In genomic region chr4:87342872-87343271, GRCh38 we compare ENCODE assay signal across 26 cellular contexts. TPM values are rescaled to one million over a fixed set of nuclear protein-coding genes. Genes with fewer than 3 reads are reported as not detected.
DNase-seq lines count a peak whose midpoint lies in the region; ATAC-seq, FAIRE-seq and TF ChIP-seq lines count a peak whose summit lies in the region.
"Had no signal": no experiment of that assay in that cellular context is flagged by ENCODE, and none has a peak within 500 bp of the region (broad histone marks: within the 10 kb centered on the region; RNA-seq: fewer than 3 reads in every experiment).

No MANE protein-coding gene starts in this region.

- no peaks in the 10 kb centered on the region for H3K36me3 ChIP-seq in bronchial epithelial cell (ENCODE audit: control insufficient read depth, insufficient read depth, low read length)
- H3K36me3 ChIP-seq in psoas muscle (ENCODE audit: insufficient read depth in 1 of 2, low read depth in 1 of 2), result peaks cover 0 to 8% of the 10 kb centered on the region in 2 donors
- H3K36me3 ChIP-seq in uterus, result no peaks in the 10 kb centered on the region

- TF ChIP-seq POLR2A in uterus (IDR thresholded peaks at IDR 0.05), result no peak

- peak overlapping the region; percentile 37 for H3K27ac ChIP-seq in psoas muscle
- peak overlapping the region; percentile 61 to 91 for H3K27ac ChIP-seq in uterus
- H3K27ac ChIP-seq: SJSA1 had no signal

- H3K9me3 ChIP-seq in psoas muscle, result peaks cover 22% of the 10 kb centered on the region
- H3K9me3 ChIP-seq in uterus, result peaks cover 0 to 10% of the 10 kb centered on the region in 2 donors
- H3K9me3 ChIP-seq: HAP-1, SJSA1 had no signal

- H3K4me3 ChIP-seq in bronchial epithelial cell (ENCODE audit: low read depth, low read length) (no peak overlapping the region), psoas muscle (no peak overlapping the region), uterus (no peak overlapping the region)
- H3K4me3 ChIP-seq: HAP-1, SJSA1 had no signal

- intact Hi-C loops in psoas muscle (cut with DNase I), result no loop called here
- intact Hi-C loops in uterus (cut with DNase I; ENCODE audit: low total_unique reads), result no loop called here

- H3K27me3 ChIP-seq in bronchial epithelial cell (ENCODE audit: control insufficient read depth, insufficient read depth, low read length), result no peaks in the 10 kb centered on the region
- H3K27me3 ChIP-seq in psoas muscle (ENCODE audit: insufficient read depth in 3 of 3, low read length in 2 of 3), result no peaks in the 10 kb centered on the region
- no peaks in the 10 kb centered on the region for H3K27me3 ChIP-seq in uterus
- H3K27me3 ChIP-seq: SJSA1 had no signal

- in situ Hi-C loops in GM13977 (cut with MboI; ENCODE audit: low pct_unique_long_range_greater_than_20kb, low sequenced_read_pairs, unreplicated experiment), result no loop called here

- H3K4me1 ChIP-seq in psoas muscle, result no peaks in the 10 kb centered on the region
- no peaks in the 10 kb centered on the region for H3K4me1 ChIP-seq in uterus
- H3K4me1 ChIP-seq: SJSA1 had no signal

- DNase-seq in NCI-H510A treated with DMSO at 0.1 percent for 48 hours (lab: John Stamatoyannopoulos, UW) (peak; percentile 17), NCI-H510A (lab: John Stamatoyannopoulos, UW) (no peak), bronchial epithelial cell (ENCODE audit: low read depth) (no peak), psoas muscle (no peak), uterus (no peak), middle frontal gyrus (ENCODE audit: extremely low spot score, low spot score) (no peak), COLO829 (ENCODE audit: low spot score) (no peak), GM13977 (ENCODE audit: low spot score) (no peak)
- DNase-seq: DMS153, GOT3, HFFc6, Kasumi-1, NCI-H1694, NCI-H2029 treated with DMSO at 0.1 percent for 48 hours, NCI-H526, NCI-H82, Right ventricle myocardium superior, RPMI8226 had no signal

- no peak for ATAC-seq in psoas muscle
- ATAC-seq: HepG2 had no signal

- peak; percentile 7 for FAIRE-seq in bronchial epithelial cell (lab: Jason Lieb, UNC)
- FAIRE-seq: HepG2 had no signal

- TF ChIP-seq CTCF in bronchial epithelial cell (IDR thresholded peaks at IDR 0.05; ENCODE audit: insufficient read depth, low read length, severe bottlenecking) (no peak), psoas muscle (IDR thresholded peaks at IDR 0.05) (no peak), uterus (IDR thresholded peaks at IDR 0.05) (no peak), GM13977 (IDR thresholded peaks at IDR 0.05; ENCODE audit: extremely low read depth, insufficient read depth, missing control alignments) (no peak)

- 85 to 96% (median 90%) methylated on average over 3 of the region's 3 CpGs for WGBS in psoas muscle, 3 donors

RNA-seq across cellular contexts. Expression of gene HSD17B13, which starts 20.2 kb away (rescaled TPM):
- total RNA-seq in bronchial epithelial cell, result not detected in 2 replicates
- total RNA-seq in psoas muscle, result under 1 TPM in 2 of 4 donors, not detected in 2; 0.10 to 0.17 TPM
- under 1 TPM; 0.03 to 0.08 (median 0.03) TPM for polyA plus RNA-seq in psoas muscle
- total RNA-seq in uterus, result 1 to 10 TPM in 1 of 4 donors, under 1 TPM in 2, not detected in 1; 0.14 to 2.4 (median 0.26) TPM
- total RNA-seq: A172, Daoy, G401, HFFc6, HT1080, SJSA1 had no signal
- polyA plus RNA-seq: BJ had no signal

RNA-seq across cellular contexts. Expression of gene HSD17B11, which starts 48.1 kb away (rescaled TPM):
- total RNA-seq in bronchial epithelial cell (1.5 and 1.8 TPM in 2 replicates), psoas muscle (10 to 100 TPM in 1 of 4 donors, 1 to 10 TPM in 3; 5.1 to 10.5 (median 7.1) TPM), uterus (100 to 1,000 TPM in 2 of 4 donors, 10 to 100 TPM in 2; 62.0 to 142 (median 105) TPM)
- 10 to 100 TPM in 1 of 3 donors, 1 to 10 TPM in 2; 9.6 to 11.3 (median 9.6) TPM for polyA plus RNA-seq in psoas muscle

Comparison
In these comparisons a context has a peak if more than half of its experiments do, and no peak if none do; other contexts are left out.
1. RNA of gene HSD17B11, which starts 48.1 kb away (total RNA-seq): 62.0 to 142 TPM in uterus; 5.1 to 10.5 TPM in psoas muscle and 1.5 to 1.8 TPM in bronchial epithelial cell; every median in the first group is over 4 times any median in the second.